In the genomic region with DNA sequence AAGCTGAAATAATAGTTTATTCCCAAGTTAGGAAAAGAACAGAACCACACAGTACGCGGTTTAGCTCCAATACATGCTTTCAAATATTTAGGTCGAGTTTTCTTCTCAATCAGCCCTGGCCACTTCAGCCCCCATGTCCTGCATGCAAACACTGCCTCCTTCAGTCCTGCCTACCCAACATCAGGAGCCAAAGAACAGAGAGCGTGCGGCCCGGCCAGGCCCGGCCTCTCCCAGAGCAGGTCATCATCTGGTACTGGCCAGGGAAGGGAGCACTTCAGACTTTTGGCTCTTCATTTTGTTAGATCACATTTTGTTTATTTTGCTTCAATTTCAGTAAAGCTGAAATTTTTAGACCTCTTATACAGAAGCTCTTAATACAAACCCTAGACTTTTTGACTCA, we compare ENCODE assay signal across 25 cellular contexts. TPM values are rescaled to one million over a fixed set of nuclear protein-coding genes. Genes with fewer than 3 reads are reported as not detected.
DNase-seq lines count a peak whose midpoint lies in the region; ATAC-seq and TF ChIP-seq lines count a peak whose summit lies in the region.
"Had no signal": no experiment of that assay in that cellular context is flagged by ENCODE, and none has a peak within 500 bp of the region (broad histone marks: within the 10 kb centered on the region; RNA-seq: fewer than 3 reads in every experiment).

No MANE protein-coding gene starts in this region.

- H3K27ac ChIP-seq in testis, result no peak overlapping the region
- H3K27ac ChIP-seq: A549, cardiac muscle cell, KMS-11, tibial artery had no signal

- no peaks in the 10 kb centered on the region for H3K9me3 ChIP-seq in testis
- H3K9me3 ChIP-seq: A549, tibial artery had no signal

- POLR2A ChIA-PET in activated naive CD8-positive, alpha-beta T cell treated with anti-CD3 and anti-CD28 coated beads, Interleukin-2, amount 10 ng/mL, durations not matched to agents 7 days and 5 days (lab: Charles Lee), result interaction anchor here (0.7 kb wide), 1 partner anchor 368 kb away, joined by 3 read pairs; no protein-coding TSS in a partner anchor

- no peak overlapping the region for H3K4me3 Mint-ChIP-seq in activated naive CD8-positive, alpha-beta T cell treated with anti-CD3 and anti-CD28 coated beads, Interleukin-2, amount 10 ng/mL, durations not matched to agents 7 days and 5 days
- H3K4me3 Mint-ChIP-seq in activated naive CD8-positive, alpha-beta T cell treated with anti-CD3 and anti-CD28 coated beads, Interleukin-2, amount 50 U/mL, for 24 hours, result no peak overlapping the region
- H3K4me3 Mint-ChIP-seq: activated naive CD8-positive, alpha-beta T cell treated with anti-CD3 and anti-CD28 coated beads for 36 hours; activated T-cell treated with anti-CD3 and anti-CD28 coated beads, Interleukin-2, amount 50 U/mL, for 4 hours; nephron progenitor cell; stimulated activated naive B cell treated with anti-CD40 and anti-IgM and Interleukin-4, amounts not matched to agents 10 μg/mL and 1 μg/mL and 100 μg/mL, for 72 hours had no signal

- H3K4me3 ChIP-seq in testis, result no peak overlapping the region
- H3K4me3 ChIP-seq: A549, cardiac muscle cell, tibial artery had no signal

- WGBS in testis, 2 donors, result 65 to 66% methylated on average over 7 of the region's 7 CpGs

- H3K9me3 Mint-ChIP-seq in activated naive CD8-positive, alpha-beta T cell treated with anti-CD3 and anti-CD28 coated beads, Interleukin-2, amount 10 ng/mL, durations not matched to agents 7 days and 5 days, result no peaks in the 10 kb centered on the region
- H3K9me3 Mint-ChIP-seq in activated naive CD8-positive, alpha-beta T cell treated with anti-CD3 and anti-CD28 coated beads, Interleukin-2, amount 50 U/mL, for 24 hours, result no peaks in the 10 kb centered on the region
- H3K9me3 Mint-ChIP-seq: activated naive CD8-positive, alpha-beta T cell treated with anti-CD3 and anti-CD28 coated beads for 36 hours; activated T-cell treated with anti-CD3 and anti-CD28 coated beads, Interleukin-2, amount 50 U/mL, for 4 hours; CD8-positive, alpha-beta memory T cell; nephron progenitor cell; stimulated activated naive B cell treated with anti-CD40 and anti-IgM and Interleukin-4, amounts not matched to agents 10 μg/mL and 1 μg/mL and 100 μg/mL, for 72 hours had no signal

- peak overlapping the region; percentile 25 for H3K27ac Mint-ChIP-seq in activated naive CD8-positive, alpha-beta T cell treated with anti-CD3 and anti-CD28 coated beads, Interleukin-2, amount 10 ng/mL, durations not matched to agents 7 days and 5 days
- H3K27ac Mint-ChIP-seq in activated naive CD8-positive, alpha-beta T cell treated with anti-CD3 and anti-CD28 coated beads, Interleukin-2, amount 50 U/mL, for 24 hours, result no peak overlapping the region
- H3K27ac Mint-ChIP-seq: activated naive CD8-positive, alpha-beta T cell treated with anti-CD3 and anti-CD28 coated beads for 36 hours; nephron progenitor cell; stimulated activated naive B cell treated with anti-CD40 and anti-IgM and Interleukin-4, amounts not matched to agents 10 μg/mL and 1 μg/mL and 100 μg/mL, for 72 hours had no signal

- H3K36me3 ChIP-seq in testis (ENCODE audit: low read depth, missing control alignments), result no peaks in the 10 kb centered on the region

- H3K4me1 Mint-ChIP-seq in activated naive CD8-positive, alpha-beta T cell treated with anti-CD3 and anti-CD28 coated beads, Interleukin-2, amount 10 ng/mL, durations not matched to agents 7 days and 5 days, result peaks cover 33% of the 10 kb centered on the region
- H3K4me1 Mint-ChIP-seq in activated naive CD8-positive, alpha-beta T cell treated with anti-CD3 and anti-CD28 coated beads, Interleukin-2, amount 50 U/mL, for 24 hours, result peaks cover 54% of the 10 kb centered on the region

- no peak for DNase-seq in activated naive CD8-positive, alpha-beta T cell treated with anti-CD3 and anti-CD28 coated beads, Interleukin-2, amount 10 ng/mL, durations not matched to agents 7 days and 5 days
- no peak for DNase-seq in activated naive CD8-positive, alpha-beta T cell treated with anti-CD3 and anti-CD28 coated beads, Interleukin-2, amount 50 U/mL, for 24 hours
- DNase-seq in cerebellar cortex (ENCODE audit: low spot score), result peak; percentile 46
- DNase-seq in left lobe of liver (ENCODE audit: low spot score), result peak; percentile 65
- DNase-seq in testis, result peak; percentile 38
- no peak for DNase-seq in occipital lobe (lab: John Stamatoyannopoulos, UW)
- no peak for DNase-seq in activated gamma-delta T cell (lab: John Stamatoyannopoulos, UW)
- DNase-seq: activated CD4-positive, alpha-beta T cell treated with anti-CD3 and anti-CD28 coated beads, Interleukin-2, amount 50 U/mL, for 4 hours; activated naive CD8-positive, alpha-beta T cell treated with anti-CD3 and anti-CD28 coated beads for 36 hours; activated T-cell treated with anti-CD3 and anti-CD28 coated beads, Interleukin-2, amount 50 U/mL, for 4 hours; CD8-positive, alpha-beta memory T cell; GOT3; hippocampal formation; kidney; NCI-H1092; NCI-H2081 treated with DMSO at 0.1 percent for 48 hours; nephron progenitor cell; stimulated activated CD4-positive, alpha-beta T cell treated with anti-CD3 and anti-CD28 coated beads, Interleukin-15, amount 100 ng/mL, for 24 hours; stimulated activated naive B cell treated with anti-CD40 and anti-IgM and Interleukin-4, amounts not matched to agents 10 μg/mL and 1 μg/mL and 100 μg/mL, for 72 hours; SW 1271; tibial artery had no signal

- H3K27me3 Mint-ChIP-seq in activated naive CD8-positive, alpha-beta T cell treated with anti-CD3 and anti-CD28 coated beads, Interleukin-2, amount 10 ng/mL, durations not matched to agents 7 days and 5 days, result no peaks in the 10 kb centered on the region
- no peaks in the 10 kb centered on the region for H3K27me3 Mint-ChIP-seq in activated naive CD8-positive, alpha-beta T cell treated with anti-CD3 and anti-CD28 coated beads, Interleukin-2, amount 50 U/mL, for 24 hours
- H3K27me3 Mint-ChIP-seq: activated naive CD8-positive, alpha-beta T cell treated with anti-CD3 and anti-CD28 coated beads for 36 hours; stimulated activated naive B cell treated with anti-CD40 and anti-IgM and Interleukin-4, amounts not matched to agents 10 μg/mL and 1 μg/mL and 100 μg/mL, for 72 hours had no signal

- no peaks in the 10 kb centered on the region for H3K27me3 ChIP-seq in testis
- H3K27me3 ChIP-seq: cardiac muscle cell, tibial artery had no signal

- no peak for ATAC-seq in activated naive CD8-positive, alpha-beta T cell treated with anti-CD3 and anti-CD28 coated beads, Interleukin-2, amount 10 ng/mL, durations not matched to agents 7 days and 5 days (ENCODE audit: low read depth)
- no peak for ATAC-seq in activated naive CD8-positive, alpha-beta T cell treated with anti-CD3 and anti-CD28 coated beads, Interleukin-2, amount 50 U/mL, for 24 hours
- peak; percentile 89 for ATAC-seq in left lobe of liver
- ATAC-seq in HG03139 (IDR thresholded peaks at IDR 0.05; ENCODE audit: unreplicated experiment), result no peak
- ATAC-seq: A549; activated T-cell treated with anti-CD3 and anti-CD28 coated beads, Interleukin-2, amount 50 U/mL, for 4 hours; stimulated activated naive B cell treated with anti-CD40 and anti-IgM and Interleukin-4, amounts not matched to agents 10 μg/mL and 1 μg/mL and 100 μg/mL, for 72 hours had no signal

- TF ChIP-seq CTCF in testis (IDR thresholded peaks at IDR 0.05), result no peak

- peaks cover 46% of the 10 kb centered on the region for H3K36me3 Mint-ChIP-seq in activated naive CD8-positive, alpha-beta T cell treated with anti-CD3 and anti-CD28 coated beads, Interleukin-2, amount 10 ng/mL, durations not matched to agents 7 days and 5 days
- H3K36me3 Mint-ChIP-seq in activated naive CD8-positive, alpha-beta T cell treated with anti-CD3 and anti-CD28 coated beads, Interleukin-2, amount 50 U/mL, for 24 hours (ENCODE audit: low read depth), result peaks cover 56% of the 10 kb centered on the region

- peaks cover 22% of the 10 kb centered on the region for H3K4me1 ChIP-seq in testis

- intact Hi-C loops in testis (cut with DNase I; ENCODE audit: low total_unique reads), result no loop called here

- no peak for TF ChIP-seq POLR2A in testis (IDR thresholded peaks at IDR 0.05)

RNA-seq across cellular contexts. Expression of gene BRD1, which starts 6.7 kb away (rescaled TPM):
- total RNA-seq in activated naive CD8-positive, alpha-beta T cell treated with anti-CD3 and anti-CD28 coated beads, Interleukin-2, amount 10 ng/mL, durations not matched to agents 7 days and 5 days, result 10 to 100 TPM; 56.7 to 56.9 TPM
- total RNA-seq in left lobe of liver (17.9 TPM), testis (100 to 1,000 TPM; 113 to 122 TPM), occipital lobe (44.0 TPM)
- 114 TPM for polyA plus RNA-seq in testis (ENCODE audit: insufficient read depth, low read depth, low replicate concordance)

RNA-seq across cellular contexts. Expression of gene ZBED4, which starts 32.7 kb away (rescaled TPM):
- 10 to 100 TPM; 21.0 to 21.5 TPM for total RNA-seq in activated naive CD8-positive, alpha-beta T cell treated with anti-CD3 and anti-CD28 coated beads, Interleukin-2, amount 10 ng/mL, durations not matched to agents 7 days and 5 days
- total RNA-seq in left lobe of liver, result 4.7 TPM
- 10 to 100 TPM; 17.2 to 18.2 TPM for total RNA-seq in testis
- polyA plus RNA-seq in testis (ENCODE audit: insufficient read depth, low read depth, low replicate concordance), result 9.1 TPM
- total RNA-seq in occipital lobe, result 24.2 TPM

Comparison
In these comparisons a context has a peak if more than half of its experiments do, and no peak if none do; other contexts are left out.
1. DNase-seq: peak in cerebellar cortex (single experiment), left lobe of liver (single experiment) and testis (single experiment); none in activated naive CD8-positive, alpha-beta T cell treated with anti-CD3 and anti-CD28 coated beads, Interleukin-2, amount 10 ng/mL, durations not matched to agents 7 days and 5 days (single experiment), activated naive CD8-positive, alpha-beta T cell treated with anti-CD3 and anti-CD28 coated beads, Interleukin-2, amount 50 U/mL, for 24 hours (single experiment), occipital lobe (single experiment) and activated gamma-delta T cell (single experiment).